ENCODE assay signal across 22 cellular contexts in genomic region chr14:100769035-100769939, GRCh38. TPM values are rescaled to one million over a fixed set of nuclear protein-coding genes. Genes with fewer than 3 reads are reported as not detected.
"Had no signal": no experiment of that assay in that cellular context is flagged by ENCODE, and none has a peak within 500 bp of the region (broad histone marks: within the 10 kb centered on the region; RNA-seq: fewer than 3 reads in every experiment).

No MANE protein-coding gene starts in this region.

- H3K27me3 ChIP-seq: cardiac muscle cell, tibial nerve, uterus had no signal

- H3K36me3 ChIP-seq: cardiac muscle cell, tibial nerve, uterus, WERI-Rb-1 had no signal

- H3K36me3 Mint-ChIP-seq: activated naive CD8-positive, alpha-beta T cell treated with anti-CD3 and anti-CD28 coated beads, Interleukin-2, amount 10 ng/mL, durations not matched to agents 7 days and 5 days; immature natural killer cell; natural killer cell had no signal

- H3K27ac ChIP-seq: cardiac muscle cell, tibial nerve, uterus, WERI-Rb-1 had no signal

- H3K9me3 Mint-ChIP-seq: activated naive CD8-positive, alpha-beta T cell treated with anti-CD3 and anti-CD28 coated beads, Interleukin-2, amount 10 ng/mL, durations not matched to agents 7 days and 5 days; immature natural killer cell; natural killer cell; stimulated activated naive CD8-positive, alpha-beta T cell treated with anti-CD3 and anti-CD28 coated beads, Interleukin-15, Interleukin-2, amounts not matched to agents 100 ng/mL and 50 ng/mL, for 24 hours had no signal

- H3K27ac Mint-ChIP-seq: activated naive CD8-positive, alpha-beta T cell treated with anti-CD3 and anti-CD28 coated beads, Interleukin-2, amount 10 ng/mL, durations not matched to agents 7 days and 5 days; immature natural killer cell; natural killer cell; stimulated activated naive CD8-positive, alpha-beta T cell treated with anti-CD3 and anti-CD28 coated beads, Interleukin-15, Interleukin-2, amounts not matched to agents 100 ng/mL and 50 ng/mL, for 24 hours had no signal

- H3K4me3 Mint-ChIP-seq: activated naive CD8-positive, alpha-beta T cell treated with anti-CD3 and anti-CD28 coated beads, Interleukin-2, amount 10 ng/mL, durations not matched to agents 7 days and 5 days; immature natural killer cell; natural killer cell; stimulated activated naive CD8-positive, alpha-beta T cell treated with anti-CD3 and anti-CD28 coated beads, Interleukin-15, Interleukin-2, amounts not matched to agents 100 ng/mL and 50 ng/mL, for 24 hours had no signal

- DNase-seq: activated CD4-positive, alpha-beta T cell treated with anti-CD3 and anti-CD28 coated beads for 1 hour; activated naive CD4-positive, alpha-beta T cell treated with Interleukin-2 at 50 U/mL for 16 hours; activated naive CD8-positive, alpha-beta T cell treated with anti-CD3 and anti-CD28 coated beads, Interleukin-2, amount 10 ng/mL, durations not matched to agents 7 days and 5 days; amygdala; foreskin melanocyte; immature natural killer cell; natural killer cell; nucleus accumbens; stimulated activated CD4-positive, alpha-beta T cell treated with anti-CD3 and anti-CD28 coated beads, Interleukin-15, amount 100 ng/mL, for 24 hours; stimulated activated CD4-positive, alpha-beta T cell treated with anti-CD3 and anti-CD28 coated beads, Interleukin-2, amount 100 ng/mL, for 48 hours; SW 1271; T-helper 2 cell; uterus; WERI-Rb-1 had no signal

- ATAC-seq: natural killer cell had no signal

- H3K4me1 ChIP-seq: tibial nerve, uterus had no signal

- H3K9me3 ChIP-seq: uterus had no signal

- H3K4me3 ChIP-seq: cardiac muscle cell, tibial nerve, uterus had no signal

- H3K4me1 Mint-ChIP-seq: activated naive CD8-positive, alpha-beta T cell treated with anti-CD3 and anti-CD28 coated beads, Interleukin-2, amount 10 ng/mL, durations not matched to agents 7 days and 5 days; immature natural killer cell; natural killer cell had no signal

RNA-seq across cellular contexts. Expression of gene DLK1, which starts 42.6 kb away (rescaled TPM):
- total RNA-seq: activated naive CD8-positive, alpha-beta T cell treated with anti-CD3 and anti-CD28 coated beads, Interleukin-2, amount 10 ng/mL, durations not matched to agents 7 days and 5 days; dermis microvascular lymphatic vessel endothelial cell; epithelial cell of proximal tubule; fibroblast of lung; lower leg skin; natural killer cell; renal cortical epithelial cell; tibial nerve had no signal

RNA-seq across cellular contexts. Expression of gene MEG3, which starts 56.6 kb away (rescaled TPM):
- total RNA-seq: activated naive CD8-positive, alpha-beta T cell treated with anti-CD3 and anti-CD28 coated beads, Interleukin-2, amount 10 ng/mL, durations not matched to agents 7 days and 5 days; cardiac muscle cell had no signal
